Comparison of ENCODE assay signal across 11 cellular contexts in the genomic region with DNA sequence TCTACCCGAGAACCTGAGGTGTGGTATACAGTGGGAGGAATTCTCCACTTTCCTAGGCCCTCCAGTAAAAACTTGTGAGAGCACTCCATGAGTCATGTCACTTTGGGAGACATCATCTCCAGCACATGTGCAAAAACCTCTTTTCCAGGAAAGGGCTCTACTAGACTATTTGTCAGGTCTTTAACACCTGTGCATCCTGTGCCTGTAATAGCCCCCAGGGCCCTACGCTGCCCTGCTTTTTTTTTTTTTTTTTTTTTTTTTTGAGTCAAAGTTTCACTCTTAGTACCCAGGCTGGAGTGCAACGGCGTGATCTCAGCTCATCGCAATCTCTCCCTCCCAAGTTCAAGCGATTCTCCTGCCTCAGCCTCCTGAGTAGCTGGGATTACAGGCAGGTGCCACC. TPM values are rescaled to one million over a fixed set of nuclear protein-coding genes. Genes with fewer than 3 reads are reported as not detected.
"Had no signal": no experiment of that assay in that cellular context is flagged by ENCODE, and none has a peak within 500 bp of the region (broad histone marks: within the 10 kb centered on the region; RNA-seq: fewer than 3 reads in every experiment).

No MANE protein-coding gene starts in this region.

- ATAC-seq: GM23338, HCT116 had no signal

- H3K36me3 ChIP-seq: HAP-1 had no signal

- H3K4me2 ChIP-seq: GM23338 had no signal

- H3K4me1 ChIP-seq: HAP-1 had no signal

- FAIRE-seq: H1, H54 had no signal

- H2AFZ ChIP-seq: GM23338 had no signal

- DNase-seq: GOT3, H7, H9, HCEC 1CT, HFFc6 had no signal

- H3K4me3 ChIP-seq: GM23338, HAP-1 had no signal

RNA-seq across cellular contexts. Expression of a gene that starts 1.7 kb away (rescaled TPM):
- total RNA-seq: H1, H4, H9, HFFc6 had no signal
- polyA plus RNA-seq: H1 had no signal

RNA-seq across cellular contexts. Expression of a gene that starts 32.5 kb away (rescaled TPM):
- total RNA-seq: H1, H4, H9, HFFc6 had no signal
